19 cellular contexts compared by ENCODE assay signal in genomic region chrX:72475338-72475737, GRCh38.
DNase-seq lines count a peak whose midpoint lies in the region; ATAC-seq and TF ChIP-seq lines count a peak whose summit lies in the region.
"Had no signal": no experiment of that assay in that cellular context is flagged by ENCODE, and none has a peak within 500 bp of the region (broad histone marks: within the 10 kb centered on the region; RNA-seq: fewer than 3 reads in every experiment).

No MANE protein-coding gene starts in this region.

- WGBS in endodermal cell (ENCODE audit: insufficient coverage in 1 of 2, insufficient read length in 1 of 2), 2 experiments: 93% methylated on average over 1 of the region's 1 CpG; no CpG with 5 or more reads in 1 of the 2 experiments

- no peaks in the 10 kb centered on the region for H3K36me3 ChIP-seq in H7 (replicated peaks; ENCODE audit: control insufficient read depth, insufficient read depth, low read length)
- H3K36me3 ChIP-seq in PC-3 (ENCODE audit: low read depth, low read length): no peaks in the 10 kb centered on the region
- no peaks in the 10 kb centered on the region for H3K36me3 ChIP-seq in endodermal cell (ENCODE audit: control insufficient read depth, insufficient read depth, low read length)
- H3K36me3 ChIP-seq: SJSA1 had no signal

- no peak overlapping the region for H3K4me3 Mint-ChIP-seq in endodermal cell
- H3K4me3 Mint-ChIP-seq: B cell had no signal

- H3F3A ChIP-seq in PC-3 (ENCODE audit: low read length, unreplicated experiment): no peaks in the 10 kb centered on the region

- CTCF ChIA-PET in PC-3 (lab: Charles Lee): no interaction called here

- TF ChIP-seq CTCF in PC-3 (conservative IDR thresholded peaks at IDR 0.05; ENCODE audit: low read depth, low read length) (no peak), endodermal cell (conservative IDR thresholded peaks at IDR 0.05) (no peak)

- H3K9me3 Mint-ChIP-seq in endodermal cell: peaks cover 42% of the 10 kb centered on the region

- intact Hi-C loops in PC-3 (cut with micrococcal nuclease): no loop called here

- BruUV-seq in PC-3 (replicated peaks; lab: Mats Ljungman, UMichigan): no TSS peak

- ATAC-seq in PC-3: no peak
- ATAC-seq in HG02678 (IDR thresholded peaks at IDR 0.05; ENCODE audit: unreplicated experiment): no peak
- ATAC-seq: Panc1, Right ventricle myocardium inferior had no signal

- peaks cover 10% of the 10 kb centered on the region for H3K36me3 Mint-ChIP-seq in endodermal cell (ENCODE audit: low read depth)

- DNase-seq in H7 (peak; percentile 20), PC-3 (peak; percentile 35), endodermal cell (peak; percentile 54), kidney tubule cell (ENCODE audit: low spot score) (peak; percentile 68), occipital lobe (lab: John Stamatoyannopoulos, UW) (no peak), NCI-H1417 (lab: John Stamatoyannopoulos, UW) (no peak)
- DNase-seq: DMS153, HCEC 1CT, IMR-90, NCI-H1694 treated with DMSO at 0.1 percent for 48 hours, NCI-H2081 treated with DMSO at 0.1 percent for 48 hours, NCI-H510A, NCI-H748 treated with DMSO at 0.1 percent for 48 hours, T-helper 1 cell had no signal

- POLR2A ChIA-PET in PC-3 (lab: Charles Lee; ENCODE audit: unreplicated experiment): no interaction called here

- no peaks in the 10 kb centered on the region for H3K79me2 ChIP-seq in PC-3 (ENCODE audit: low read length)

- H3K9me3 ChIP-seq in PC-3 (ENCODE audit: low read length): no peaks in the 10 kb centered on the region
- no peaks in the 10 kb centered on the region for H3K9me3 ChIP-seq in endodermal cell (ENCODE audit: control insufficient read depth, low read length)
- H3K9me3 ChIP-seq: SJSA1 had no signal

- no peaks in the 10 kb centered on the region for H3K27me3 Mint-ChIP-seq in endodermal cell (ENCODE audit: insufficient read depth)
- H3K27me3 Mint-ChIP-seq: B cell had no signal

- no peak overlapping the region for H3K4me2 ChIP-seq in PC-3 (ENCODE audit: low read length)

- H3K27me3 ChIP-seq in H7 (ENCODE audit: control insufficient read depth, insufficient read depth, low read length) (no peaks in the 10 kb centered on the region), PC-3 (ENCODE audit: low read length) (no peaks in the 10 kb centered on the region), endodermal cell (ENCODE audit: control insufficient read depth, insufficient read depth, low read length, poor library complexity, severe bottlenecking) (no peaks in the 10 kb centered on the region)
- H3K27me3 ChIP-seq: SJSA1 had no signal

- H3K9ac ChIP-seq in PC-3 (ENCODE audit: low read length) (no peak overlapping the region), endodermal cell (ENCODE audit: extremely low read depth, low read length, poor library complexity, severe bottlenecking) (no peak overlapping the region)

- no peak overlapping the region for H2AFZ ChIP-seq in PC-3 (ENCODE audit: low read length)

- no peaks in the 10 kb centered on the region for H4K20me1 ChIP-seq in PC-3 (ENCODE audit: low read length)

- no peaks in the 10 kb centered on the region for H3K9me2 ChIP-seq in PC-3 (replicated peaks; ENCODE audit: low read length)

- no peak overlapping the region for H3K4me3 ChIP-seq in H7 (ENCODE audit: insufficient read depth, low read depth, low read length)
- no peak overlapping the region for H3K4me3 ChIP-seq in PC-3 (ENCODE audit: low read length)
- H3K4me3 ChIP-seq in endodermal cell (ENCODE audit: low read length): no peak overlapping the region
- H3K4me3 ChIP-seq: SJSA1 had no signal

- H3K27ac ChIP-seq in PC-3 (ENCODE audit: low read length): no peak overlapping the region
- H3K27ac ChIP-seq in endodermal cell (ENCODE audit: low read depth, low read length): no peak overlapping the region
- H3K27ac ChIP-seq: SJSA1 had no signal

- H3K4me1 Mint-ChIP-seq in endodermal cell: peaks cover 1% of the 10 kb centered on the region
- H3K4me1 Mint-ChIP-seq: B cell had no signal

- H3K27ac Mint-ChIP-seq in endodermal cell: no peak overlapping the region
- H3K27ac Mint-ChIP-seq: B cell had no signal

- H3K4me1 ChIP-seq in PC-3 (ENCODE audit: insufficient read depth, low read length) (peaks cover 13% of the 10 kb centered on the region), endodermal cell (ENCODE audit: control insufficient read depth, insufficient read depth, low read length) (no peaks in the 10 kb centered on the region)
- H3K4me1 ChIP-seq: SJSA1 had no signal

Comparison
In these comparisons a context has a peak if more than half of its experiments do, and no peak if none do; other contexts are left out.
1. DNase-seq: peak in H7 (single experiment), PC-3 (single experiment), endodermal cell (single experiment) and kidney tubule cell (single experiment); none in occipital lobe (single experiment) and NCI-H1417 (0 of 3).